In the genomic region with DNA sequence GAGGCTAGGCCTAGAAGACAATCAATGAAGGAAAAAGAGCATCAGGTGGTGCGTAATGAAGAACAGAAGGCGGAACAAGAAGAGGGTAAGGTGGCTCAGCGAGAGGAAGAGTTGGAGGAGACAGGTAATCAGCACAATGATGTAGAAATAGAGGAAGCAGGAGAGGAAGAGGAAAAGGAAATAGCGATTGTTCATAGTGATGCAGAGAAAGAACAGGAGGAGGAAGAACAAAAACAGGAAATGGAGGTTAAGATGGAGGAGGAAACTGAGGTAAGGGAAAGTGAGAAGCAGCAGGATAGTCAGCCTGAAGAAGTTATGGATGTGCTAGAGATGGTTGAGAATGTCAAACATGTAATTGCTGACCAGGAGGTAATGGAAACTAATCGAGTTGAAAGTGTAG, we compare ENCODE assay signal across 2 cellular contexts.
TF ChIP-seq lines count a peak whose summit lies in the region.

No MANE protein-coding gene starts in this region.

TF ChIP-seq in HepG2, 621 proteins besides CTCF, POLR2A, EP300 and RAD21 (continues in another document):
- TF ChIP-seq ZNF687 (CRISPR knock-in tag; IDR thresholded peaks at IDR 0.05) (no peak), ZMYM3 (CRISPR knock-in tag; IDR thresholded peaks at IDR 0.05) (no peak), FOXM1 (CRISPR knock-in tag; IDR thresholded peaks at IDR 0.05) (no peak), FOXA1 (IDR thresholded peaks at IDR 0.05) (peak; percentile 8; the same call in 1 of the 2 replicates), FOXA1 (CRISPR knock-in tag; IDR thresholded peaks at IDR 0.05) (no peak), TAF1 (CRISPR knock-in tag; IDR thresholded peaks at IDR 0.05) (no peak), KDM5A (IDR thresholded peaks at IDR 0.05; ENCODE audit: borderline replicate concordance, low read length) (no peak), IKZF1 (IDR thresholded peaks at IDR 0.05) (peak; percentile 100; the same call in 1 of the 2 replicates), ETS1 (CRISPR knock-in tag; IDR thresholded peaks at IDR 0.05) (no peak)
- TF ChIP-seq, protein P1, sequence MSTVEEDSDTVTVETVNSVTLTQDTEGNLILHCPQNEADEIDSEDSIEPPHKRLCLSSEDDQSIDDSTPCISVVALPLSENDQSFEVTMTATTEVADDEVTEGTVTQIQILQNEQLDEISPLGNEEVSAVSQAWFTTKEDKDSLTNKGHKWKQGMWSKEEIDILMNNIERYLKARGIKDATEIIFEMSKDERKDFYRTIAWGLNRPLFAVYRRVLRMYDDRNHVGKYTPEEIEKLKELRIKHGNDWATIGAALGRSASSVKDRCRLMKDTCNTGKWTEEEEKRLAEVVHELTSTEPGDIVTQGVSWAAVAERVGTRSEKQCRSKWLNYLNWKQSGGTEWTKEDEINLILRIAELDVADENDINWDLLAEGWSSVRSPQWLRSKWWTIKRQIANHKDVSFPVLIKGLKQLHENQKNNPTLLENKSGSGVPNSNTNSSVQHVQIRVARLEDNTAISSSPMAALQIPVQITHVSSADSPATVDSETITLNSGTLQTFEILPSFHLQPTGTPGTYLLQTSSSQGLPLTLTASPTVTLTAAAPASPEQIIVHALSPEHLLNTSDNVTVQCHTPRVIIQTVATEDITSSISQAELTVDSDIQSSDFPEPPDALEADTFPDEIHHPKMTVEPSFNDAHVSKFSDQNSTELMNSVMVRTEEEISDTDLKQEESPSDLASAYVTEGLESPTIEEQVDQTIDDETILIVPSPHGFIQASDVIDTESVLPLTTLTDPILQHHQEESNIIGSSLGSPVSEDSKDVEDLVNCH (CRISPR knock-in tag; IDR thresholded peaks at IDR 0.05) = no peak

TF ChIP-seq in H1, 55 proteins besides CTCF, POLR2A, EP300 and RAD21:
- TF ChIP-seq GABPA (IDR thresholded peaks at IDR 0.05; ENCODE audit: borderline replicate concordance, insufficient read depth, low read length) = no peak
- no peak for TF ChIP-seq CBX5 (IDR thresholded peaks at IDR 0.05; ENCODE audit: low read depth, low read length)
- TF ChIP-seq SP1 (IDR thresholded peaks at IDR 0.05; ENCODE audit: low read depth, low read length) = 0 out of 2 replicates have a peak, but pooled peaks have one; percentile 8
- TF ChIP-seq BRCA1 (IDR thresholded peaks at IDR 0.05; ENCODE audit: low read depth, low read length) = no peak
- TF ChIP-seq JUN (IDR thresholded peaks at IDR 0.05; ENCODE audit: low read depth, low read length) = no peak
- no peak for TF ChIP-seq TAF7 (optimal IDR thresholded peaks at IDR 0.05; ENCODE audit: borderline replicate concordance, low read depth, low read length)
- no peak for TF ChIP-seq CHD2 (IDR thresholded peaks at IDR 0.05; ENCODE audit: low read length)
- TF ChIP-seq, protein P2, sequence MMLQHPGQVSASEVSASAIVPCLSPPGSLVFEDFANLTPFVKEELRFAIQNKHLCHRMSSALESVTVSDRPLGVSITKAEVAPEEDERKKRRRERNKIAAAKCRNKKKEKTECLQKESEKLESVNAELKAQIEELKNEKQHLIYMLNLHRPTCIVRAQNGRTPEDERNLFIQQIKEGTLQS (IDR thresholded peaks at IDR 0.05; ENCODE audit: insufficient read depth, low read depth, low read length) = no peak
- no peak for TF ChIP-seq HDAC2 (IDR thresholded peaks at IDR 0.05; ENCODE audit: borderline replicate concordance in 1 of 2, low read depth in 2 of 2, low read length in 2 of 2)
- TF ChIP-seq SP4 (IDR thresholded peaks at IDR 0.05; ENCODE audit: low read length) = no peak
- TF ChIP-seq CHD1 (IDR thresholded peaks at IDR 0.05; ENCODE audit: low read depth, low read length) = no peak
- TF ChIP-seq POLR2AphosphoS5 (IDR thresholded peaks at IDR 0.05; ENCODE audit: low read depth, low read length) = peak; percentile 83; the same call in 1 of the 2 replicates
